Comparison of ENCODE assay signal across 10 cellular contexts in the genomic region with DNA sequence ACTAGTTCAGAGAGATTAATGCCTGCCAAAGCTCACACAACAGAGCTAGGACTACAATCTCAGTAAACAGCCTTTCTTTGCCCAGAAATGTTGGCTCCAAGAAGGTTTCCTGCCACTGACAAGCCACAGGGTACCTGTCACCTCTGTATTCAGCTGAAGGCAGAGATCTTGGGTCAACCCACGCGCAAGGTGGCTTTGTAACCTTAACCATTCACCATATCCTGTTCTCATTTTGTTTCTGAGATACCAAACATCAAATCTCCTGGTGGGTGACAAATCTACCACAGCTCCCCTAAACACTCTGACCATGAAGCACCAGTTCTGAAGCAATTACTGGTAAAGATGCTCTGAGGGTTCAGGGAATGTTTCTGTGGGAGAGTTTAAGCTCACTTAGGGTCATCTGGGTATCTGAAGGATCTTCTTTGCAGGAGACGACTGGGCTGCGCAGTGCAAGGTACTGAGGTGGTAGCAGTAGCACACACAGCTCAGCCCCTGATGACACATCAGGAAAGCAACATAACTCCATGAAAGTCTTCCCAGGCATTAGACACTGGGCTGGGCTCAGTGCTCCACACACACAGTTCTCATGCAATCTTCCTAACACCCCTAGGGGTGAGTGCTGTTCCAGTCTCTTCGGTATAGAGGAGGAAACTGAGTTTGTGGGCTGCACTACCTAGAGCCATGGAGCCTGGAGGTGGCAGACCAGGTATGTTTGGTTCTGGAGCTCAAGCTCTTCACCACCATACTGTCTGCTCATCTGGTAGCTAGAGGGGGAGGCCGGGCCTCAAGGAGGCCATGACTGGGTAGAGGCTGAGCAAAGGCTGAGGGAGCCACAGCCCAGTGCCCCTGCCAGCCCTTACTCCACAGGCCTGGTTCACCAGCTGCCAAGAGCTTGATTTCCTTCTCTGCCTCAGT. TPM values are rescaled to one million over a fixed set of nuclear protein-coding genes. Genes with fewer than 3 reads are reported as not detected.
DNase-seq lines count a peak whose midpoint lies in the region; ATAC-seq and TF ChIP-seq lines count a peak whose summit lies in the region.
"Had no signal": no experiment of that assay in that cellular context is flagged by ENCODE, and none has a peak within 500 bp of the region (broad histone marks: within the 10 kb centered on the region; RNA-seq: fewer than 3 reads in every experiment).

No MANE protein-coding gene starts in this region.

- H3K4me2 ChIP-seq in PC-3 (ENCODE audit: low read length), result no peak overlapping the region

- peaks cover 51% of the 10 kb centered on the region for H3K4me1 ChIP-seq in left ventricle myocardium inferior
- H3K4me1 ChIP-seq in PC-3 (ENCODE audit: insufficient read depth, low read length), result peaks cover 7% of the 10 kb centered on the region

- H3K4me3 ChIP-seq in left ventricle myocardium inferior (no peak overlapping the region), PC-3 (ENCODE audit: low read length) (no peak overlapping the region)

- no peak overlapping the region for H3K9ac ChIP-seq in PC-3 (ENCODE audit: low read length)

- POLR2A ChIA-PET in PC-3 (lab: Charles Lee; ENCODE audit: unreplicated experiment), result interaction anchor here (0.5 kb wide), 1 partner anchor 110 kb away, joined by 3 read pairs; no protein-coding TSS in a partner anchor

- H3K27ac Mint-ChIP-seq in activated naive CD4-positive, alpha-beta T cell treated with anti-CD3 and anti-CD28 coated beads, Interleukin-2, amount 50 U/mL, for 72 hours, result peak overlapping the region in 1 of 2 donors; percentile 78
- H3K27ac Mint-ChIP-seq in mesothelial cell of epicardium, result no peak overlapping the region
- H3K27ac Mint-ChIP-seq: nephron had no signal

- H3K9me2 ChIP-seq in PC-3 (replicated peaks; ENCODE audit: low read length), result no peaks in the 10 kb centered on the region

- no peaks in the 10 kb centered on the region for H3K27me3 Mint-ChIP-seq in mesothelial cell of epicardium (ENCODE audit: low read depth)

- no peak for ATAC-seq in Right ventricle myocardium superior (ENCODE audit: poor library complexity)
- ATAC-seq in activated naive CD4-positive, alpha-beta T cell treated with anti-CD3 and anti-CD28 coated beads, Interleukin-2, amount 50 U/mL, for 72 hours, result peak; percentile 83 to 91
- no peak for ATAC-seq in PC-3

- intact Hi-C loops in left ventricle myocardium inferior (cut with micrococcal nuclease), result no loop called here
- intact Hi-C loops in Right ventricle myocardium superior (cut with DNase I), result no loop called here
- intact Hi-C loops in PC-3 (cut with micrococcal nuclease), result no loop called here

- no TSS peak for BruUV-seq in PC-3 (replicated peaks; lab: Mats Ljungman, UMichigan)

- no peak for DNase-seq in left ventricle myocardium inferior
- no peak for DNase-seq in Right ventricle myocardium superior
- DNase-seq in activated naive CD4-positive, alpha-beta T cell treated with anti-CD3 and anti-CD28 coated beads, Interleukin-2, amount 50 U/mL, for 72 hours (ENCODE audit: low spot score in 2 of 2), result peak in 1 of 2 donors; percentile 60
- DNase-seq in stimulated activated CD4-positive, alpha-beta T cell treated with anti-CD3 and anti-CD28 coated beads, Interleukin-1b, Interleukin-23, amount 100 ng/mL, for 48 hours, result peak; percentile 67
- DNase-seq in NCI-H187 (lab: John Stamatoyannopoulos, UW), result no peak
- DNase-seq in mesothelial cell of epicardium (ENCODE audit: low spot score in 2 of 2, unreplicated experiment in 2 of 2), result no peak
- DNase-seq in NCI-H1092 treated with DMSO at 0.1 percent for 48 hours (lab: John Stamatoyannopoulos, UW), result no peak
- no peak for DNase-seq in PC-3
- DNase-seq: NCI-H1417 had no signal

- H3K9me3 ChIP-seq in left ventricle myocardium inferior (replicated peaks) (no peaks in the 10 kb centered on the region), PC-3 (ENCODE audit: low read length) (no peaks in the 10 kb centered on the region)

- CTCF ChIA-PET in PC-3 (lab: Charles Lee), result no interaction called here

- no peak overlapping the region for H2AFZ ChIP-seq in PC-3 (ENCODE audit: low read length)

- H3F3A ChIP-seq in PC-3 (ENCODE audit: low read length, unreplicated experiment), result no peaks in the 10 kb centered on the region

- TF ChIP-seq CTCF in left ventricle myocardium inferior (IDR thresholded peaks at IDR 0.05; ENCODE audit: borderline replicate concordance) (no peak), mesothelial cell of epicardium (IDR thresholded peaks at IDR 0.05; ENCODE audit: unreplicated experiment) (no peak), PC-3 (conservative IDR thresholded peaks at IDR 0.05; ENCODE audit: low read depth, low read length) (no peak)

- H3K9me3 Mint-ChIP-seq in activated naive CD4-positive, alpha-beta T cell treated with anti-CD3 and anti-CD28 coated beads, Interleukin-2, amount 50 U/mL, for 72 hours, result no peaks in the 10 kb centered on the region
- H3K9me3 Mint-ChIP-seq in mesothelial cell of epicardium, result no peaks in the 10 kb centered on the region
- H3K9me3 Mint-ChIP-seq: nephron had no signal

- H3K36me3 ChIP-seq in left ventricle myocardium inferior, result peaks cover 100% of the 10 kb centered on the region
- H3K36me3 ChIP-seq in PC-3 (ENCODE audit: low read depth, low read length), result peaks cover 48% of the 10 kb centered on the region; the same call in 1 of the 2 replicates

- H3K36me3 Mint-ChIP-seq in activated naive CD4-positive, alpha-beta T cell treated with anti-CD3 and anti-CD28 coated beads, Interleukin-2, amount 50 U/mL, for 72 hours, result peaks cover 77 to 78% of the 10 kb centered on the region in 2 donors
- peaks cover 50% of the 10 kb centered on the region for H3K36me3 Mint-ChIP-seq in mesothelial cell of epicardium

- peak overlapping the region; percentile 5 for H3K27ac ChIP-seq in left ventricle myocardium inferior (replicated peaks)
- H3K27ac ChIP-seq in PC-3 (ENCODE audit: low read length), result no peak overlapping the region

- no peak overlapping the region for H3K4me3 Mint-ChIP-seq in mesothelial cell of epicardium
- H3K4me3 Mint-ChIP-seq: nephron had no signal

- H3K4me1 Mint-ChIP-seq in mesothelial cell of epicardium, result no peaks in the 10 kb centered on the region
- H3K4me1 Mint-ChIP-seq: nephron had no signal

- H3K79me2 ChIP-seq in PC-3 (ENCODE audit: low read length), result no peaks in the 10 kb centered on the region

- H4K20me1 ChIP-seq in PC-3 (ENCODE audit: low read length), result no peaks in the 10 kb centered on the region

- no peaks in the 10 kb centered on the region for H3K27me3 ChIP-seq in left ventricle myocardium inferior (ENCODE audit: low read depth)
- no peaks in the 10 kb centered on the region for H3K27me3 ChIP-seq in PC-3 (ENCODE audit: low read length)

RNA-seq across cellular contexts. Expression of a gene that starts 7.7 kb away (rescaled TPM):
- total RNA-seq in left ventricle myocardium inferior (0.33 TPM), Right ventricle myocardium superior (0.22 TPM), mesothelial cell of epicardium (not detected in 3 replicates), PC-3 (2014; rRNA removed) (not detected in 2 replicates)
- 1 to 10 TPM; 1.0 to 1.8 TPM for total RNA-seq in activated naive CD4-positive, alpha-beta T cell treated with anti-CD3 and anti-CD28 coated beads, Interleukin-2, amount 50 U/mL, for 72 hours

RNA-seq across cellular contexts. Expression of a gene that starts 44.7 kb away (rescaled TPM):
- total RNA-seq in left ventricle myocardium inferior, result 121 TPM
- 120 TPM for total RNA-seq in Right ventricle myocardium superior
- 10 to 100 TPM in 1 of 2 donors, 1 to 10 TPM in 1; 4.4 to 18.1 TPM for total RNA-seq in activated naive CD4-positive, alpha-beta T cell treated with anti-CD3 and anti-CD28 coated beads, Interleukin-2, amount 50 U/mL, for 72 hours
- 23.1 to 24.3 TPM (median 24.1 TPM) in 3 replicates for total RNA-seq in mesothelial cell of epicardium
- total RNA-seq in PC-3 (2014; rRNA removed), result 15.4 and 16.9 TPM in 2 replicates

Comparison
In these comparisons a context has a peak if more than half of its experiments do, and no peak if none do; other contexts are left out.
1. ATAC-seq: peak in activated naive CD4-positive, alpha-beta T cell treated with anti-CD3 and anti-CD28 coated beads, Interleukin-2, amount 50 U/mL, for 72 hours (2 of 2); none in Right ventricle myocardium superior (single experiment) and PC-3 (single experiment).